Comparison of ENCODE assay signal across 12 cellular contexts in the genomic region with DNA sequence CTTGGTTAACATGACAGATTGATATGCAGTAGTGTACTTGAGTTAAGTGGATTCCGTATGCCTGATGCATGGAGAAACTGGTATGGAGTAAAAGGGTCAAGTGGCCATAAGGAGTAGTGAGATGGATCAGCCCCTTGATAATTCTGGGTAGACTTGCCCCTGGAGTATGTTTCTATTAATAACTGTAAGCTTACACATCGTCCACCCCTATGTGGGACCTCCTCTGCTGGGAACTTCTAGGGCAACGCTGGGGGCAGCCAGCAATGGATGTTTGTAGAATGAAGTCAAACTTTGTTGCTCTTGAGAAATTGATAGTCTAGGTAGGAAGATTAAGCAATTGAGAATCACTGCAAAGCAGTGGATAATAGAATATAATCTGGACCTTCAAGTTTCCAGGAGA. TPM values are rescaled to one million over a fixed set of nuclear protein-coding genes. Genes with fewer than 3 reads are reported as not detected.
DNase-seq lines count a peak whose midpoint lies in the region; ATAC-seq, FAIRE-seq and TF ChIP-seq lines count a peak whose summit lies in the region.
"Had no signal": no experiment of that assay in that cellular context is flagged by ENCODE, and none has a peak within 500 bp of the region (broad histone marks: within the 10 kb centered on the region; RNA-seq: fewer than 3 reads in every experiment).

No MANE protein-coding gene starts in this region.

- H3K4me1 ChIP-seq in astrocyte (ENCODE audit: insufficient read depth, low read length) (peaks cover 47% of the 10 kb centered on the region), mesodermal cell (ENCODE audit: control insufficient read depth, insufficient read depth, low read length, poor library complexity, severe bottlenecking) (peaks cover 34% of the 10 kb centered on the region), gastrocnemius medialis (peaks cover 8 to 9% of the 10 kb centered on the region in 2 donors), left lung (peaks cover 3 to 12% of the 10 kb centered on the region in 2 donors)

- peak overlapping the region; percentile 10 for H3K27ac Mint-ChIP-seq in Calu3 (ENCODE audit: unreplicated experiment)
- peak overlapping the region; percentile 81 for H3K27ac Mint-ChIP-seq in HFFc6
- H3K27ac Mint-ChIP-seq in astrocyte (ENCODE audit: unreplicated experiment) = peak overlapping the region; percentile 70
- H3K27ac Mint-ChIP-seq: activated CD4-positive, alpha-beta T cell treated with anti-CD3 and anti-CD28 coated beads for 36 hours had no signal

- H3K9ac ChIP-seq in astrocyte (ENCODE audit: low read length) = peak overlapping the region; percentile 78

- H3K4me3 ChIP-seq in astrocyte (ENCODE audit: insufficient read depth, low read depth, low read length) (peak overlapping the region; percentile 47), mesodermal cell (ENCODE audit: extremely low read depth, insufficient read depth, low read length, poor library complexity, severe bottlenecking) (peak overlapping the region; percentile 9), gastrocnemius medialis (no peak overlapping the region), left lung (no peak overlapping the region)

- no peak overlapping the region for H2AFZ ChIP-seq in astrocyte (ENCODE audit: low read depth, low read length)

- ATAC-seq in GM19351 (IDR thresholded peaks at IDR 0.05; ENCODE audit: unreplicated experiment) (no peak), gastrocnemius medialis (no peak), left lung (no peak), GM21717 (IDR thresholded peaks at IDR 0.05; ENCODE audit: unreplicated experiment) (no peak)
- ATAC-seq: activated CD4-positive, alpha-beta T cell treated with anti-CD3 and anti-CD28 coated beads for 36 hours had no signal

- H3K4me3 Mint-ChIP-seq in Calu3 (ENCODE audit: low read depth, unreplicated experiment) (peak overlapping the region; percentile 78), HFFc6 (peak overlapping the region; percentile 97), astrocyte (ENCODE audit: unreplicated experiment) (peak overlapping the region; percentile 62)
- H3K4me3 Mint-ChIP-seq: activated CD4-positive, alpha-beta T cell treated with anti-CD3 and anti-CD28 coated beads for 36 hours had no signal

- no peak for DNase-seq in Calu3
- peak; percentile 35 for DNase-seq in HFFc6
- DNase-seq in astrocyte (ENCODE audit: low read depth) = peak; percentile 90
- no peak for DNase-seq in gastrocnemius medialis
- no peak for DNase-seq in left lung
- DNase-seq: activated CD4-positive, alpha-beta T cell treated with anti-CD3 and anti-CD28 coated beads for 36 hours; NCI-H1694; Right ventricle myocardium superior had no signal

- FAIRE-seq in astrocyte (lab: Jason Lieb, UNC) = no peak

- TF ChIP-seq POLR2A in gastrocnemius medialis (IDR thresholded peaks at IDR 0.05) = no peak

- BruUV-seq in Calu3 (replicated peaks; lab: Mats Ljungman, UMichigan) = no TSS peak

- H3K27me3 Mint-ChIP-seq in Calu3 (ENCODE audit: unreplicated experiment) = no peaks in the 10 kb centered on the region
- peaks cover 2% of the 10 kb centered on the region; the same call in 1 of the 2 replicates for H3K27me3 Mint-ChIP-seq in HFFc6 (ENCODE audit: insufficient read depth)
- H3K27me3 Mint-ChIP-seq in astrocyte (ENCODE audit: low read depth, unreplicated experiment) = no peaks in the 10 kb centered on the region
- H3K27me3 Mint-ChIP-seq: activated CD4-positive, alpha-beta T cell treated with anti-CD3 and anti-CD28 coated beads for 36 hours had no signal

- H3K4me1 Mint-ChIP-seq in Calu3 (ENCODE audit: low read depth, unreplicated experiment) (peaks cover 66% of the 10 kb centered on the region), HFFc6 (ENCODE audit: low read depth) (peaks cover 85% of the 10 kb centered on the region), astrocyte (ENCODE audit: low read depth, unreplicated experiment) (peaks cover 52% of the 10 kb centered on the region)

- intact Hi-C loops in Calu3 (cut with micrococcal nuclease; ENCODE audit: unreplicated experiment) (loop anchor here (2.0 to 5.0 kb wide), 3 partner anchors 33 to 99 kb away; no protein-coding TSS in a partner anchor), gastrocnemius medialis (cut with DNase I; ENCODE audit: low total_unique reads) (loop anchor here (5.0 kb wide), 1 partner anchor 97 kb away; a partner anchor contains a TSS), left lung (cut with DNase I) (no loop called here)

- H3K36me3 Mint-ChIP-seq in Calu3 (ENCODE audit: insufficient read depth, unreplicated experiment) = peaks cover 47% of the 10 kb centered on the region
- H3K36me3 Mint-ChIP-seq in HFFc6 (ENCODE audit: low read depth) = peaks cover 73% of the 10 kb centered on the region
- H3K36me3 Mint-ChIP-seq in astrocyte (ENCODE audit: low read depth, unreplicated experiment) = peaks cover 6% of the 10 kb centered on the region

- H3K9me3 Mint-ChIP-seq in Calu3 (ENCODE audit: low read depth, unreplicated experiment) (peaks cover 3% of the 10 kb centered on the region), HFFc6 (no peaks in the 10 kb centered on the region; the same call in 1 of the 2 replicates), astrocyte (ENCODE audit: unreplicated experiment) (no peaks in the 10 kb centered on the region)

- H3K36me3 ChIP-seq in astrocyte (ENCODE audit: insufficient read depth, low read length) (no peaks in the 10 kb centered on the region), mesodermal cell (ENCODE audit: control insufficient read depth, insufficient read depth, low read length) (peaks cover 37% of the 10 kb centered on the region), gastrocnemius medialis (no peaks in the 10 kb centered on the region), left lung (no peaks in the 10 kb centered on the region)

- H4K20me1 ChIP-seq in astrocyte (ENCODE audit: insufficient read depth, low read length) = peaks cover 24% of the 10 kb centered on the region

- CTCF ChIA-PET in Calu3 (lab: Charles Lee) = interaction anchor here (1.0 to 1.3 kb wide), 2 partner anchors 13 to 112 kb away, joined by 3 read pairs; no protein-coding TSS in a partner anchor

- peak overlapping the region; percentile 91 for H3K4me2 ChIP-seq in astrocyte (ENCODE audit: low read length)

- 77 to 93% methylated on average over 3 of the region's 3 CpGs for WGBS in mesodermal cell (ENCODE audit: insufficient coverage in 2 of 2), 2 experiments

- in situ Hi-C loops in gastrocnemius medialis (cut with MboI; ENCODE audit: low sequenced_read_pairs in 4 of 4) = no loop called here

- no peaks in the 10 kb centered on the region for H3K27me3 ChIP-seq in astrocyte (ENCODE audit: insufficient read depth, low read length)
- H3K27me3 ChIP-seq in gastrocnemius medialis = no peaks in the 10 kb centered on the region
- peaks cover 0 to 26% of the 10 kb centered on the region in 2 donors for H3K27me3 ChIP-seq in left lung

- H3K27ac ChIP-seq in astrocyte (ENCODE audit: low read depth, low read length) (peak overlapping the region; percentile 91), mesodermal cell (ENCODE audit: low read depth, low read length, severe bottlenecking) (no peak overlapping the region), gastrocnemius medialis (no peak overlapping the region), left lung (no peak overlapping the region)
- H3K27ac ChIP-seq: HL-60 had no signal

- no peak for TF ChIP-seq CTCF in Calu3 (IDR thresholded peaks at IDR 0.05; ENCODE audit: unreplicated experiment)
- TF ChIP-seq CTCF in HFFc6 (IDR thresholded peaks at IDR 0.05) = no peak
- TF ChIP-seq CTCF in astrocyte (IDR thresholded peaks at IDR 0.05; ENCODE audit: insufficient read depth, low read depth, low read length) = no peak
- no peak for TF ChIP-seq CTCF in gastrocnemius medialis (IDR thresholded peaks at IDR 0.05 in 4 of 5, conservative IDR thresholded peaks at IDR 0.05 in 1 of 5)
- no peak for TF ChIP-seq CTCF in left lung (IDR thresholded peaks at IDR 0.05)

- H3K9me3 ChIP-seq in astrocyte (ENCODE audit: insufficient read depth, low read depth, low read length) (no peaks in the 10 kb centered on the region), mesodermal cell (ENCODE audit: control insufficient read depth, low read length) (peaks cover 4% of the 10 kb centered on the region), gastrocnemius medialis (no peaks in the 10 kb centered on the region), left lung (no peaks in the 10 kb centered on the region)

- H3K79me2 ChIP-seq in astrocyte (ENCODE audit: insufficient read depth, low read length) = peaks cover 81% of the 10 kb centered on the region

RNA-seq across cellular contexts. Expression of a gene that starts 3.5 kb away (rescaled TPM):
- total RNA-seq in Calu3 (2022) (336 and 363 TPM in 2 replicates), astrocyte (130 and 163 TPM in 2 replicates), gastrocnemius medialis (10 to 100 TPM in 3 of 4 donors, 1 to 10 TPM in 1; 4.3 to 73.0 (median 17.3) TPM), left lung (10 to 100 TPM; 16.2 to 17.0 TPM)
- 1,000 to 10,000 TPM; 1,007 to 1,412 (median 1,300) TPM for total RNA-seq in HFFc6 (2021; fragmentation: NEBNext Ultra II Directional; extraction: Animal tissue kit (Norgen Biotek cat#: 25700))
- 86.7 TPM for polyA plus RNA-seq in mesodermal cell (2013, experiment 1 of 2)
- 111 TPM for polyA plus RNA-seq in mesodermal cell (2013, experiment 2 of 2)

Comparison
In these comparisons a context has a peak if more than half of its experiments do, and no peak if none do; other contexts are left out.
1. DNase-seq: peak in HFFc6 (single experiment) and astrocyte (single experiment); none in Calu3 (single experiment), gastrocnemius medialis (0 of 2) and left lung (0 of 2).
2. H3K27ac Mint-ChIP-seq: peak in every context shown above with its lines; median percentile 81 in HFFc6; 70 in astrocyte; 10 in Calu3.
3. H3K4me3 ChIP-seq: peak in astrocyte (single experiment) and mesodermal cell (single experiment); none in gastrocnemius medialis (0 of 4) and left lung (0 of 2).
4. intact Hi-C loops: an anchor here in Calu3 (2.0 to 5.0 kb wide) and gastrocnemius medialis (5.0 kb wide); none called in left lung.
5. Peak in every context shown above with its lines, with median percentiles within 50 percentile points of each other: H3K4me3 Mint-ChIP-seq.